In genomic region chr20:25553819-25554296, GRCh38 we compare ENCODE assay signal across 10 cellular contexts. TPM values are rescaled to one million over a fixed set of nuclear protein-coding genes. Genes with fewer than 3 reads are reported as not detected.
A peak's percentile ranks its signal among the peaks of the same experiment; 100 is the strongest.
DNase-seq lines count a peak whose midpoint lies in the region; ATAC-seq and TF ChIP-seq lines count a peak whose summit lies in the region.
"Had no signal": no experiment of that assay in that cellular context is flagged by ENCODE, and none has a peak within 500 bp of the region (broad histone marks: within the 10 kb centered on the region; RNA-seq: fewer than 3 reads in every experiment).

No MANE protein-coding gene starts in this region.

- TF ChIP-seq CTCF in fibroblast of villous mesenchyme (IDR thresholded peaks at IDR 0.05; ENCODE audit: insufficient read depth, low read depth, low read length) = no peak

- peaks cover 0 to 3% of the 10 kb centered on the region in 2 donors for H3K4me1 ChIP-seq in aorta (ENCODE audit: control insufficient read depth in 1 of 2, insufficient read depth in 2 of 2, low read length in 2 of 2)

- ATAC-seq in left cardiac atrium (peak; percentile 30 to 33), aorta (ENCODE audit: low FRiP score) (peak; percentile 49), HG03520 (IDR thresholded peaks at IDR 0.05; ENCODE audit: unreplicated experiment) (no peak)

- no peak overlapping the region for H3K4me3 ChIP-seq in fibroblast of villous mesenchyme (ENCODE audit: low read depth, low read length)
- H3K4me3 ChIP-seq in aorta (ENCODE audit: low read length in 2 of 2) = no peak overlapping the region

- no peaks in the 10 kb centered on the region for H3K9me3 ChIP-seq in aorta (ENCODE audit: control insufficient read depth, low read length)

- 78 to 82% methylated on average over 6 of the region's 6 CpGs for WGBS in aorta, 2 donors

- no peaks in the 10 kb centered on the region for H3K36me3 ChIP-seq in aorta (ENCODE audit: control insufficient read depth in 1 of 2, insufficient read depth in 2 of 2, low read length in 1 of 2)

- DNase-seq in left cardiac atrium (no peak), cardiac septum (ENCODE audit: low spot score) (no peak), RPMI8226 (peak; percentile 49), fibroblast of villous mesenchyme (ENCODE audit: low read depth) (peak; percentile 89), aorta (no peak), GM19240 (ENCODE audit: insufficient read length, low spot score) (no peak)
- no peak for DNase-seq in stimulated activated CD4-positive, alpha-beta T cell treated with anti-CD3 and anti-CD28 coated beads, Interleukin-4, amount 100 ng/mL, for 1 hour
- DNase-seq: Calu3, small intestine had no signal

- no peak overlapping the region for H3K27ac ChIP-seq in aorta (ENCODE audit: low read depth in 1 of 2, low read length in 2 of 2)

- H3K27me3 ChIP-seq in aorta (ENCODE audit: control insufficient read depth in 1 of 2, insufficient read depth in 2 of 2, low read length in 1 of 2) = no peaks in the 10 kb centered on the region

- intact Hi-C loops in left cardiac atrium (cut with DNase I) (no loop called here), cardiac septum (cut with DNase I) (no loop called here), aorta (cut with DNase I) (no loop called here)

RNA-seq across cellular contexts. Expression of gene NINL, which starts 31.5 kb away (rescaled TPM):
- 1 to 10 TPM; 3.8 to 5.1 TPM for total RNA-seq in left cardiac atrium
- total RNA-seq in cardiac septum = 1.4 TPM
- 8.2 and 10.3 TPM in 2 replicates for total RNA-seq in fibroblast of villous mesenchyme
- 10 to 100 TPM in 1 of 2 donors, 1 to 10 TPM in 1; 9.1 to 16.7 TPM for total RNA-seq in aorta
- 10 to 100 TPM in 1 of 2 donors, 1 to 10 TPM in 1; 6.0 to 28.3 TPM for polyA plus RNA-seq in aorta

Comparison
In these comparisons a context has a peak if more than half of its experiments do, and no peak if none do; other contexts are left out.
1. DNase-seq: peak in RPMI8226 (single experiment) and fibroblast of villous mesenchyme (single experiment); none in left cardiac atrium (single experiment), cardiac septum (single experiment), aorta (0 of 2), stimulated activated CD4-positive, alpha-beta T cell treated with anti-CD3 and anti-CD28 coated beads, Interleukin-4, amount 100 ng/mL, for 1 hour (single experiment) and GM19240 (single experiment).